9 cellular contexts compared by ENCODE assay signal in genomic region chr12:130715996-130716917, GRCh38. TPM values are rescaled to one million over a fixed set of nuclear protein-coding genes. Genes with fewer than 3 reads are reported as not detected.
DNase-seq lines count a peak whose midpoint lies in the region; ATAC-seq and TF ChIP-seq lines count a peak whose summit lies in the region.
"Had no signal": no experiment of that assay in that cellular context is flagged by ENCODE, and none has a peak within 500 bp of the region (broad histone marks: within the 10 kb centered on the region; RNA-seq: fewer than 3 reads in every experiment).

Gene RIMBP2, minus strand, starts transcription at chr12:130716299. Its CDS starts 237,286 bp downstream, at chr12:130479013.

- no peaks in the 10 kb centered on the region for H3K9me3 ChIP-seq in osteoblast (ENCODE audit: low read depth, low read length)

- no peak for TF ChIP-seq CTCF in osteoblast (IDR thresholded peaks at IDR 0.05; ENCODE audit: extremely low read depth, low read depth, low read length)

- no peaks in the 10 kb centered on the region for H3K4me1 ChIP-seq in osteoblast (ENCODE audit: insufficient read depth, low read length)

- H3K79me2 ChIP-seq in osteoblast (ENCODE audit: insufficient read depth, low read length), result no peaks in the 10 kb centered on the region

- no peaks in the 10 kb centered on the region for H3K36me3 ChIP-seq in osteoblast (ENCODE audit: insufficient read depth, low read length)

- H2AFZ ChIP-seq in osteoblast (ENCODE audit: low read length), result no peak within 1 kb of the TSS

- ATAC-seq in esophagus mucosa (peak; percentile 77), GM18907 (IDR thresholded peaks at IDR 0.05; ENCODE audit: unreplicated experiment) (no peak)

- H3K27ac ChIP-seq in osteoblast (ENCODE audit: low read depth, low read length), result no peak within 1 kb of the TSS

- no peaks in the 10 kb centered on the region for H3K27me3 ChIP-seq in osteoblast (ENCODE audit: insufficient read depth, low read length)

- H3K4me2 ChIP-seq in osteoblast (ENCODE audit: insufficient read depth, low read length), result peak within 1 kb of the TSS; percentile 52

- H4K20me1 ChIP-seq in osteoblast (ENCODE audit: insufficient read depth, low read length), result no peaks in the 10 kb centered on the region

- H3K4me3 ChIP-seq in osteoblast (ENCODE audit: insufficient read depth, low read length), result peak within 1 kb of the TSS; percentile 13

- peak; percentile 18 for DNase-seq in H4 (ENCODE audit: low spot score)
- peak; percentile 97 for DNase-seq in NCI-H510A treated with DMSO at 0.1 percent for 48 hours (lab: John Stamatoyannopoulos, UW)
- DNase-seq in osteoblast (ENCODE audit: insufficient read length, low spot score, missing footprints), result peak; percentile 66
- no peak for DNase-seq in central memory CD4-positive, alpha-beta T cell
- DNase-seq in NAMALWA (ENCODE audit: low spot score), result no peak
- DNase-seq in effector CD4-positive, alpha-beta T cell, result no peak

RNA-seq across cellular contexts. Expression of gene RIMBP2, which starts in this region (rescaled TPM):
- total RNA-seq in H4 (2014; rRNA removed; shearing (Covaris generic)), result 0.06 and 0.50 TPM in 2 replicates
- total RNA-seq in esophagus mucosa (2.3 TPM), osteoblast (not detected in 2 replicates)
- total RNA-seq: myocyte had no signal

Comparison
In these comparisons a context has a peak if more than half of its experiments do, and no peak if none do; other contexts are left out.
1. Peak in DNase-seq in H4; RNA of the gene not detected or under 1 TPM.
2. Peak in DNase-seq, H3K4me3 ChIP-seq and H3K4me2 ChIP-seq in osteoblast; RNA of the gene not detected or under 1 TPM.